Comparison of ENCODE assay signal across 7 cellular contexts in genomic region chr2:199460101-199460671, GRCh38. TPM values are rescaled to one million over a fixed set of nuclear protein-coding genes. Genes with fewer than 3 reads are reported as not detected.
DNase-seq lines count a peak whose midpoint lies in the region; ATAC-seq and TF ChIP-seq lines count a peak whose summit lies in the region.

No MANE protein-coding gene starts in this region.

- intact Hi-C loops in naive thymus-derived CD4-positive, alpha-beta T cell (cut with micrococcal nuclease) = loop anchor here in 1 of 2 donors (1.0 to 10.0 kb wide), 2 partner anchors 1065 to 1755 kb away; partner anchors contain the start of genes MARS2 and SGO2

- H3K27me3 ChIP-seq in naive thymus-derived CD4-positive, alpha-beta T cell (ENCODE audit: control insufficient read depth in 2 of 2, insufficient read depth in 2 of 2, low read length in 2 of 2) = peaks cover 12 to 51% of the 10 kb centered on the region in 2 donors

- H3K36me3 ChIP-seq in naive thymus-derived CD4-positive, alpha-beta T cell (ENCODE audit: control insufficient read depth in 2 of 3, insufficient read depth in 3 of 3, low read length in 3 of 3) = peaks cover 0 to 8% (median 0%) of the 10 kb centered on the region in 3 experiments

- H3K36me3 Mint-ChIP-seq in naive thymus-derived CD4-positive, alpha-beta T cell = peaks cover 0 to 7% (median 4%) of the 10 kb centered on the region in 5 donors

- peaks cover 0 to 29% (median 8%) of the 10 kb centered on the region in 11 donors for H3K9me3 Mint-ChIP-seq in naive thymus-derived CD4-positive, alpha-beta T cell

- ATAC-seq in naive thymus-derived CD4-positive, alpha-beta T cell = no peak
- ATAC-seq in GM18867 (IDR thresholded peaks at IDR 0.05; ENCODE audit: unreplicated experiment) (no peak), GM18907 (IDR thresholded peaks at IDR 0.05; ENCODE audit: unreplicated experiment) (no peak)

- peaks cover 44 to 78% (median 48%) of the 10 kb centered on the region in 5 donors for H3K27me3 Mint-ChIP-seq in naive thymus-derived CD4-positive, alpha-beta T cell

- TF ChIP-seq CTCF in GM12875 (IDR thresholded peaks at IDR 0.05; ENCODE audit: borderline replicate concordance, insufficient read depth, low read depth, low read length) = no peak

- H3K4me3 ChIP-seq in GM12875 (ENCODE audit: low read depth, low read length) = peak overlapping the region; percentile 68
- peak overlapping the region; percentile 94 for H3K4me3 ChIP-seq in naive thymus-derived CD4-positive, alpha-beta T cell (ENCODE audit: low read length)

- H3K27ac Mint-ChIP-seq in naive thymus-derived CD4-positive, alpha-beta T cell = peak overlapping the region in 5 of 9 donors; percentile 73 to 86 (median 81)

- peak; percentile 47 for DNase-seq in NCI-H748 (lab: John Stamatoyannopoulos, UW; ENCODE audit: unreplicated experiment)
- DNase-seq in cerebellar cortex (ENCODE audit: low spot score) = peak; percentile 24
- DNase-seq in naive thymus-derived CD4-positive, alpha-beta T cell = peak in 1 of 9 donors; percentile 19
- no peak for DNase-seq in activated gamma-delta T cell (lab: John Stamatoyannopoulos, UW)

- peaks cover 0 to 9% (median 0%) of the 10 kb centered on the region in 3 experiments for H3K9me3 ChIP-seq in naive thymus-derived CD4-positive, alpha-beta T cell (ENCODE audit: control insufficient read depth in 2 of 3, low read length in 3 of 3)

- peaks cover 11 to 48% (median 35%) of the 10 kb centered on the region in 7 donors for H3K4me1 Mint-ChIP-seq in naive thymus-derived CD4-positive, alpha-beta T cell

- CTCF ChIA-PET in naive thymus-derived CD4-positive, alpha-beta T cell (lab: Charles Lee) = no interaction called here

- POLR2A ChIA-PET in naive thymus-derived CD4-positive, alpha-beta T cell (lab: Charles Lee) = no interaction called here

- no peak overlapping the region for H3K27ac ChIP-seq in naive thymus-derived CD4-positive, alpha-beta T cell (ENCODE audit: low read depth, low read length)

- H3K4me1 ChIP-seq in naive thymus-derived CD4-positive, alpha-beta T cell (ENCODE audit: control insufficient read depth in 2 of 2, insufficient read depth in 2 of 2, low read length in 2 of 2) = peaks cover 10 to 30% of the 10 kb centered on the region in 2 donors

- H3K4me3 Mint-ChIP-seq in naive thymus-derived CD4-positive, alpha-beta T cell = peak overlapping the region; percentile 93 to 98 (median 94)

RNA-seq across cellular contexts. Expression of gene SATB2, which starts 2.4 kb away (rescaled TPM):
- total RNA-seq in naive thymus-derived CD4-positive, alpha-beta T cell = under 1 TPM in 3 of 5 experiments, not detected in 2; 0.05 to 0.96 (median 0.32) TPM
- not detected for polyA plus RNA-seq in naive thymus-derived CD4-positive, alpha-beta T cell
